Comparison of ENCODE assay signal across 19 cellular contexts in genomic region chr11:46220313-46220712, GRCh38. TPM values are rescaled to one million over a fixed set of nuclear protein-coding genes. Genes with fewer than 3 reads are reported as not detected.
DNase-seq lines count a peak whose midpoint lies in the region; ATAC-seq, FAIRE-seq and TF ChIP-seq lines count a peak whose summit lies in the region.
"Had no signal": no experiment of that assay in that cellular context is flagged by ENCODE, and none has a peak within 500 bp of the region (broad histone marks: within the 10 kb centered on the region; RNA-seq: fewer than 3 reads in every experiment).

No MANE protein-coding gene starts in this region.

- H3K4me2 ChIP-seq in GM23338 (no peak overlapping the region), astrocyte (ENCODE audit: low read length) (no peak overlapping the region), osteoblast (ENCODE audit: insufficient read depth, low read length) (no peak overlapping the region)

- H3K27me3 ChIP-seq in GM23338 (ENCODE audit: insufficient read depth) (no peaks in the 10 kb centered on the region), astrocyte (ENCODE audit: insufficient read depth, low read length) (peaks cover 8% of the 10 kb centered on the region), osteoblast (ENCODE audit: insufficient read depth, low read length) (peaks cover 2% of the 10 kb centered on the region)

- H3K36me3 Mint-ChIP-seq in GM23338 (ENCODE audit: low read depth): no peaks in the 10 kb centered on the region
- no peaks in the 10 kb centered on the region for H3K36me3 Mint-ChIP-seq in astrocyte (ENCODE audit: low read depth, unreplicated experiment)
- H3K36me3 Mint-ChIP-seq: CD4-positive, alpha-beta memory T cell had no signal

- DNase-seq in GM23338 (ENCODE audit: low spot score): no peak
- no peak for DNase-seq in astrocyte (ENCODE audit: low read depth)
- DNase-seq in osteoblast (ENCODE audit: insufficient read length, low spot score, missing footprints): no peak
- no peak for DNase-seq in NCI-H187 treated with DMSO at 0.1 percent for 48 hours (lab: John Stamatoyannopoulos, UW)
- no peak for DNase-seq in hepatic stellate cell (ENCODE audit: low spot score)
- no peak for DNase-seq in dedifferentiated amniotic fluid mesenchymal stem cell (ENCODE audit: extremely low spot score)
- DNase-seq: C1 segment of cervical spinal cord; Calu3; CD4-positive, alpha-beta memory T cell; COR-L47; DMS53; DMS79 treated with DMSO at 0.1 percent for 48 hours; GM23248; HFFc6 had no signal

- no peak overlapping the region for H3K9ac ChIP-seq in astrocyte (ENCODE audit: low read length)
- H3K9ac ChIP-seq: GM23248 had no signal

- H3K9me2 ChIP-seq in GM23338 (ENCODE audit: insufficient read depth): no peaks in the 10 kb centered on the region

- H3K27ac ChIP-seq in GM23338 (ENCODE audit: low read depth) (no peak overlapping the region), astrocyte (ENCODE audit: low read depth, low read length) (no peak overlapping the region), osteoblast (ENCODE audit: low read depth, low read length) (no peak overlapping the region)
- H3K27ac ChIP-seq: GM23248 had no signal

- TF ChIP-seq CTCF in GM23338 (conservative IDR thresholded peaks at IDR 0.05; ENCODE audit: low read depth in 2 of 2): no peak
- TF ChIP-seq CTCF in astrocyte (IDR thresholded peaks at IDR 0.05; ENCODE audit: insufficient read depth, low read depth, low read length): no peak
- TF ChIP-seq CTCF in osteoblast (IDR thresholded peaks at IDR 0.05; ENCODE audit: extremely low read depth, low read depth, low read length): no peak

- FAIRE-seq in astrocyte (lab: Jason Lieb, UNC): no peak
- FAIRE-seq: G401.6, GM12892, GM19239, H54 had no signal

- ATAC-seq in GM23338: no peak

- 0 out of 2 replicates have a peak, but pooled peaks cover 3% of the 10 kb centered on the region for H3F3A ChIP-seq in GM23338 (replicated peaks; ENCODE audit: low read depth)

- H3K4me1 Mint-ChIP-seq in GM23338 (no peaks in the 10 kb centered on the region), astrocyte (ENCODE audit: low read depth, unreplicated experiment) (peaks cover 10% of the 10 kb centered on the region)
- H3K4me1 Mint-ChIP-seq: CD4-positive, alpha-beta memory T cell had no signal

- H3K9me3 Mint-ChIP-seq in GM23338 (no peaks in the 10 kb centered on the region), astrocyte (ENCODE audit: unreplicated experiment) (peaks cover 2% of the 10 kb centered on the region)
- H3K9me3 Mint-ChIP-seq: CD4-positive, alpha-beta memory T cell; HFFc6 had no signal

- no peak overlapping the region for H3K27ac Mint-ChIP-seq in GM23338
- no peak overlapping the region for H3K27ac Mint-ChIP-seq in astrocyte (ENCODE audit: unreplicated experiment)
- H3K27ac Mint-ChIP-seq: CD4-positive, alpha-beta memory T cell; HFFc6 had no signal

- H3K27me3 Mint-ChIP-seq in GM23338 (ENCODE audit: insufficient read depth, low read depth, poor library complexity): peaks cover 6% of the 10 kb centered on the region
- H3K27me3 Mint-ChIP-seq in astrocyte (ENCODE audit: low read depth, unreplicated experiment): no peaks in the 10 kb centered on the region

- H3K36me3 ChIP-seq in GM23338 (ENCODE audit: insufficient read depth): no peaks in the 10 kb centered on the region
- H3K36me3 ChIP-seq in astrocyte (ENCODE audit: insufficient read depth, low read length): no peaks in the 10 kb centered on the region
- H3K36me3 ChIP-seq in osteoblast (ENCODE audit: insufficient read depth, low read length): no peaks in the 10 kb centered on the region
- H3K36me3 ChIP-seq: HAP-1 had no signal

- H3K4me3 ChIP-seq in GM23338: no peak overlapping the region
- H3K4me3 ChIP-seq in astrocyte (ENCODE audit: insufficient read depth, low read depth, low read length): no peak overlapping the region
- no peak overlapping the region for H3K4me3 ChIP-seq in osteoblast (ENCODE audit: insufficient read depth, low read length)
- H3K4me3 ChIP-seq: GM23248, HAP-1 had no signal

- no peaks in the 10 kb centered on the region for H3K9me3 ChIP-seq in astrocyte (ENCODE audit: insufficient read depth, low read depth, low read length)
- no peaks in the 10 kb centered on the region for H3K9me3 ChIP-seq in osteoblast (ENCODE audit: low read depth, low read length)
- H3K9me3 ChIP-seq: HAP-1 had no signal

- H3K4me3 Mint-ChIP-seq in GM23338 (no peak overlapping the region), astrocyte (ENCODE audit: unreplicated experiment) (no peak overlapping the region)
- H3K4me3 Mint-ChIP-seq: CD4-positive, alpha-beta memory T cell; HFFc6 had no signal

- H3K79me2 ChIP-seq in GM23338 (replicated peaks; ENCODE audit: insufficient read depth) (no peaks in the 10 kb centered on the region), astrocyte (ENCODE audit: insufficient read depth, low read length) (no peaks in the 10 kb centered on the region), osteoblast (ENCODE audit: insufficient read depth, low read length) (no peaks in the 10 kb centered on the region)

- peak overlapping the region; percentile 97 for H2AFZ ChIP-seq in GM23338
- peak overlapping the region; percentile 4 for H2AFZ ChIP-seq in astrocyte (ENCODE audit: low read depth, low read length)
- peak overlapping the region; percentile 5 for H2AFZ ChIP-seq in osteoblast (ENCODE audit: low read length)
- H2AFZ ChIP-seq: GM23248 had no signal

- H4K20me1 ChIP-seq in GM23338 (replicated peaks; ENCODE audit: insufficient read depth) (no peaks in the 10 kb centered on the region), astrocyte (ENCODE audit: insufficient read depth, low read length) (no peaks in the 10 kb centered on the region), osteoblast (ENCODE audit: insufficient read depth, low read length) (no peaks in the 10 kb centered on the region)

- H3K4me1 ChIP-seq in GM23338 (ENCODE audit: insufficient read depth) (no peaks in the 10 kb centered on the region), astrocyte (ENCODE audit: insufficient read depth, low read length) (no peaks in the 10 kb centered on the region), osteoblast (ENCODE audit: insufficient read depth, low read length) (no peaks in the 10 kb centered on the region)
- H3K4me1 ChIP-seq: HAP-1 had no signal

TF ChIP-seq in GM23338, 12 proteins besides CTCF, POLR2A, EP300 and RAD21:
- TF ChIP-seq, protein P1, sequence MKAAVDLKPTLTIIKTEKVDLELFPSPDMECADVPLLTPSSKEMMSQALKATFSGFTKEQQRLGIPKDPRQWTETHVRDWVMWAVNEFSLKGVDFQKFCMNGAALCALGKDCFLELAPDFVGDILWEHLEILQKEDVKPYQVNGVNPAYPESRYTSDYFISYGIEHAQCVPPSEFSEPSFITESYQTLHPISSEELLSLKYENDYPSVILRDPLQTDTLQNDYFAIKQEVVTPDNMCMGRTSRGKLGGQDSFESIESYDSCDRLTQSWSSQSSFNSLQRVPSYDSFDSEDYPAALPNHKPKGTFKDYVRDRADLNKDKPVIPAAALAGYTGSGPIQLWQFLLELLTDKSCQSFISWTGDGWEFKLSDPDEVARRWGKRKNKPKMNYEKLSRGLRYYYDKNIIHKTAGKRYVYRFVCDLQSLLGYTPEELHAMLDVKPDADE (IDR thresholded peaks at IDR 0.05): no peak
- TF ChIP-seq NANOG (IDR thresholded peaks at IDR 0.05; ENCODE audit: borderline replicate concordance): no peak
- no peak for TF ChIP-seq POLR2AphosphoS5 (IDR thresholded peaks at IDR 0.05; ENCODE audit: low read depth)
- TF ChIP-seq CREB1 (CRISPR knock-in tag; IDR thresholded peaks at IDR 0.05; ENCODE audit: low read depth): no peak
TF ChIP-seq in GM23338: peak in this region for 0.

RNA-seq across cellular contexts. Expression of gene CREB3L1, which starts 57.1 kb away (rescaled TPM):
- 4.5 and 8.5 TPM in 2 replicates for total RNA-seq in GM23338 (2014; rRNA removed; shearing (Covaris generic))
- polyA plus RNA-seq in GM23338 (2016; fragmentation: Nextera tagmentation; extraction: Ambion mirVana): 10.3 and 10.4 TPM in 2 replicates
- total RNA-seq in astrocyte: 324 and 399 TPM in 2 replicates
- 30.1 and 33.3 TPM in 2 replicates for total RNA-seq in osteoblast
- total RNA-seq: Calu3; CD4-positive, alpha-beta memory T cell had no signal
- polyA plus RNA-seq: CD4-positive, alpha-beta memory T cell had no signal

Comparison
In these comparisons a context has a peak if more than half of its experiments do, and no peak if none do; other contexts are left out.
1. H2AFZ ChIP-seq: peak in every context shown above with its lines; median percentile 97 in GM23338; 5 in osteoblast; 4 in astrocyte.